In genomic region chr9:17905356-17906203, GRCh38 we compare ENCODE assay signal across 12 cellular contexts.
A peak's percentile ranks its signal among the peaks of the same experiment; 100 is the strongest.
DNase-seq lines count a peak whose midpoint lies in the region; ATAC-seq and TF ChIP-seq lines count a peak whose summit lies in the region.
"Had no signal": no experiment of that assay in that cellular context is flagged by ENCODE, and none has a peak within 500 bp of the region (broad histone marks: within the 10 kb centered on the region; RNA-seq: fewer than 3 reads in every experiment).

No MANE protein-coding gene starts in this region.

- peak overlapping the region; percentile 82 to 87 (median 82) for H3K4me3 Mint-ChIP-seq in nephron

- BruUV-seq in mammary epithelial cell (replicated peaks; lab: Mats Ljungman, UMichigan): no TSS peak

- H3K4me2 ChIP-seq in mammary epithelial cell (ENCODE audit: insufficient read depth, low read depth, low read length): no peak overlapping the region

- H2AFZ ChIP-seq in mammary epithelial cell (ENCODE audit: low read depth, low read length): no peak overlapping the region

- CTCF ChIA-PET in mammary epithelial cell (lab: Charles Lee; ENCODE audit: low non-redundant PET): no interaction called here

- TF ChIP-seq CTCF in breast epithelium (IDR thresholded peaks at IDR 0.05): no peak
- no peak for TF ChIP-seq CTCF in mammary epithelial cell (conservative IDR thresholded peaks at IDR 0.05 in 1 of 2, IDR thresholded peaks at IDR 0.05 in 1 of 2; ENCODE audit: extremely low read depth in 1 of 2, insufficient read depth in 1 of 2, low read depth in 1 of 2, low read length in 2 of 2)
- no peak for TF ChIP-seq CTCF in epithelial cell of esophagus (IDR thresholded peaks at IDR 0.05; ENCODE audit: insufficient read depth, low read depth, low read length, missing control alignments)
- TF ChIP-seq CTCF in nephron (IDR thresholded peaks at IDR 0.05; ENCODE audit: unreplicated experiment in 3 of 3): no peak
- TF ChIP-seq CTCF in upper lobe of right lung (IDR thresholded peaks at IDR 0.05): no peak

- WGBS in mammary epithelial cell (ENCODE audit: low coverage, missing lambda C conversion rate): 11% methylated on average over 19 of the region's 26 CpGs

- DNase-seq in breast epithelium (ENCODE audit: low spot score in 2 of 2): no peak
- DNase-seq in mammary epithelial cell: no peak
- peak; percentile 2 for DNase-seq in epithelial cell of esophagus (ENCODE audit: low read depth)
- no peak for DNase-seq in upper lobe of right lung
- no peak for DNase-seq in NCI-H128 (lab: John Stamatoyannopoulos, UW; ENCODE audit: unreplicated experiment)
- DNase-seq in GM03348 (ENCODE audit: low spot score): no peak
- DNase-seq: activated CD4-positive, alpha-beta T cell treated with anti-CD3 and anti-CD28 coated beads for 1 hour; NCI-H510A treated with DMSO at 0.1 percent for 48 hours had no signal

- H3K36me3 ChIP-seq in breast epithelium (no peaks in the 10 kb centered on the region), mammary epithelial cell (ENCODE audit: insufficient read depth, low read length) (no peaks in the 10 kb centered on the region), upper lobe of right lung (no peaks in the 10 kb centered on the region)

- ATAC-seq in upper lobe of right lung (no peak), GM21447 (IDR thresholded peaks at IDR 0.05; ENCODE audit: unreplicated experiment) (no peak)
- ATAC-seq: HCT116 had no signal

- intact Hi-C loops in breast epithelium (cut with DNase I; ENCODE audit: low total_unique reads): no loop called here
- intact Hi-C loops in mammary epithelial cell (cut with micrococcal nuclease): no loop called here
- intact Hi-C loops in upper lobe of right lung (cut with DNase I): no loop called here

- in situ Hi-C loops in mammary epithelial cell (cut with MboI; ENCODE audit: low sequenced_read_pairs in 2 of 2): no loop called here

- H3K27ac Mint-ChIP-seq in nephron: no peak overlapping the region

- H4K20me1 ChIP-seq in mammary epithelial cell (ENCODE audit: insufficient read depth, low read length): no peaks in the 10 kb centered on the region

- H3K27me3 ChIP-seq in breast epithelium (peaks cover 0 to 48% of the 10 kb centered on the region in 2 donors), mammary epithelial cell (ENCODE audit: insufficient read depth, low read length) (peaks cover 22% of the 10 kb centered on the region), upper lobe of right lung (peaks cover 40% of the 10 kb centered on the region)

- H3K9me3 Mint-ChIP-seq in nephron: peaks cover 12% of the 10 kb centered on the region

- H3K79me2 ChIP-seq in mammary epithelial cell (ENCODE audit: insufficient read depth, low read length): no peaks in the 10 kb centered on the region

- H3K27me3 Mint-ChIP-seq in nephron (ENCODE audit: low read depth): peaks cover 83% of the 10 kb centered on the region

- TF ChIP-seq POLR2A in breast epithelium (IDR thresholded peaks at IDR 0.05): no peak

- no peaks in the 10 kb centered on the region for H3K36me3 Mint-ChIP-seq in nephron (ENCODE audit: low read depth)

- H3K4me1 Mint-ChIP-seq in nephron: peaks cover 25% of the 10 kb centered on the region

- peak overlapping the region; percentile 22 to 39 (median 35) for H3K4me3 ChIP-seq in breast epithelium
- H3K4me3 ChIP-seq in mammary epithelial cell (replicated peaks in 1 of 3; ENCODE audit: insufficient read depth in 1 of 3, low read depth in 2 of 3, low read length in 3 of 3): no peak overlapping the region
- H3K4me3 ChIP-seq in epithelial cell of esophagus (ENCODE audit: low read length): no peak overlapping the region
- peak overlapping the region; percentile 28 for H3K4me3 ChIP-seq in upper lobe of right lung
- H3K4me3 ChIP-seq: SK-N-MC had no signal

- H3K27ac ChIP-seq in breast epithelium (no peak overlapping the region), mammary epithelial cell (ENCODE audit: insufficient read depth, low read depth, low read length) (no peak overlapping the region), upper lobe of right lung (no peak overlapping the region)
- H3K27ac ChIP-seq: SK-N-MC had no signal

- H3K9ac ChIP-seq in mammary epithelial cell (ENCODE audit: insufficient read depth, low read length): no peak overlapping the region

- dilution Hi-C loops in mammary epithelial cell (cut with HindIII; ENCODE audit: low sequenced_read_pairs): no loop called here

- H3K9me3 ChIP-seq in breast epithelium: no peaks in the 10 kb centered on the region
- no peaks in the 10 kb centered on the region for H3K9me3 ChIP-seq in mammary epithelial cell (replicated peaks; ENCODE audit: insufficient read depth, low read length)
- no peaks in the 10 kb centered on the region for H3K9me3 ChIP-seq in upper lobe of right lung

- no peaks in the 10 kb centered on the region for H3K4me1 ChIP-seq in breast epithelium
- no peaks in the 10 kb centered on the region for H3K4me1 ChIP-seq in mammary epithelial cell (ENCODE audit: insufficient read depth, low read length)
- H3K4me1 ChIP-seq in upper lobe of right lung: no peaks in the 10 kb centered on the region

Comparison
In these comparisons a context has a peak if more than half of its experiments do, and no peak if none do; other contexts are left out.
1. H3K4me3 ChIP-seq: peak in breast epithelium (3 of 3) and upper lobe of right lung (single experiment); none in mammary epithelial cell (0 of 3) and epithelial cell of esophagus (single experiment).